In the genomic region with DNA sequence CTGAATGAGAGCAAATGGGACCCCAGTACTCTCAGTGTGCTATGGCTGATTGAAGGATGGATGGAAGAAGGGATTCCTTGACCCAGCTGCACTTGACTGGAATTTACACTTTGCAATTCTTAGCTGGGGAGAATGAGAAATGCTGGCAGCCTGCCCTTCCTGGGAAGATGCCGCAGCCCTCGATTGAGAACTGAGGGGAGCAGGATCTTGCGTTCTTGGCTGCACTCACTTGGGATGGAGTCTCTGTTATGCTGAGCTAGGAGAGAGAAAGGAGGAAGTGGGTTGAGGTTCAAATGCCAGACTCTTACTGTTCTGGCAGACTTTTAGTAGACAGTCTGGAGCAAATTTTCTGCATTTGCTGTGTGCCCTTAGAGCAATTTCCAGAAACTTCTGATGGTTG, we compare ENCODE assay signal across 17 cellular contexts.
DNase-seq lines count a peak whose midpoint lies in the region; ATAC-seq and TF ChIP-seq lines count a peak whose summit lies in the region.
"Had no signal": no experiment of that assay in that cellular context is flagged by ENCODE, and none has a peak within 500 bp of the region (broad histone marks: within the 10 kb centered on the region; RNA-seq: fewer than 3 reads in every experiment).

No MANE protein-coding gene starts in this region.

- no peak overlapping the region for H2AFZ ChIP-seq in hepatocyte

- no peaks in the 10 kb centered on the region for H4K20me1 ChIP-seq in hepatocyte (ENCODE audit: insufficient read depth, poor library complexity, severe bottlenecking)

- peak; percentile 46 for DNase-seq in GM03348 (ENCODE audit: low spot score)
- peak; percentile 44 for DNase-seq in astrocyte of the hippocampus (ENCODE audit: low read depth, low spot score)
- DNase-seq in hepatocyte (ENCODE audit: low spot score), result peak; percentile 16
- no peak for DNase-seq in NCI-H2196 treated with DMSO at 0.1 percent for 48 hours (lab: John Stamatoyannopoulos, UW; ENCODE audit: unreplicated experiment)
- DNase-seq in HPDE6-E6E7 (ENCODE audit: extremely low spot score), result no peak
- DNase-seq: BE2C; CD4-positive, alpha-beta memory T cell; DMS79 treated with DMSO at 0.1 percent for 48 hours; GF-D8; Kasumi-1; NCI-H1417; NCI-H1930; NCI-H2171; NCI-H82 had no signal

- no peak for ATAC-seq in GM18517 (IDR thresholded peaks at IDR 0.05; ENCODE audit: unreplicated experiment)

- H3K27me3 ChIP-seq in hepatocyte (no peaks in the 10 kb centered on the region), subcutaneous abdominal adipose tissue (ENCODE audit: control insufficient read depth in 5 of 5, insufficient read depth in 4 of 5, low read length in 5 of 5) (no peaks in the 10 kb centered on the region)

- no peaks in the 10 kb centered on the region for H3K79me2 ChIP-seq in hepatocyte

- 75% methylated on average over 3 of the region's 3 CpGs for WGBS in hepatocyte (ENCODE audit: low lambda C conversion rate, missing lambda C conversion rate)

- H3K36me3 ChIP-seq in hepatocyte (replicated peaks; ENCODE audit: insufficient read depth, low read depth) (no peaks in the 10 kb centered on the region), subcutaneous abdominal adipose tissue (ENCODE audit: control insufficient read depth in 5 of 5, insufficient read depth in 5 of 5, low read length in 5 of 5) (no peaks in the 10 kb centered on the region)
- H3K36me3 ChIP-seq: BE2C, HAP-1 had no signal

- no peak overlapping the region for H3K9ac ChIP-seq in subcutaneous abdominal adipose tissue (ENCODE audit: low read length in 5 of 5)

- H3K27ac ChIP-seq in hepatocyte, result peak overlapping the region; percentile 50
- H3K27ac ChIP-seq in subcutaneous abdominal adipose tissue (ENCODE audit: low read depth, low read length), result peak overlapping the region; percentile 12

- H3K4me3 ChIP-seq in hepatocyte (no peak overlapping the region), subcutaneous abdominal adipose tissue (ENCODE audit: low read depth in 1 of 5, low read length in 5 of 5) (no peak overlapping the region)
- H3K4me3 ChIP-seq: HAP-1 had no signal

- no peaks in the 10 kb centered on the region for H3K9me3 ChIP-seq in hepatocyte (ENCODE audit: low read depth)
- H3K9me3 ChIP-seq in subcutaneous abdominal adipose tissue (ENCODE audit: control insufficient read depth in 5 of 5, low read length in 5 of 5), result no peaks in the 10 kb centered on the region
- H3K9me3 ChIP-seq: BE2C, HAP-1 had no signal

- H3K4me1 ChIP-seq in hepatocyte (ENCODE audit: insufficient read depth) (no peaks in the 10 kb centered on the region), subcutaneous abdominal adipose tissue (ENCODE audit: control insufficient read depth in 5 of 5, insufficient read depth in 5 of 5, low read length in 5 of 5) (peaks cover 4 to 19% (median 12%) of the 10 kb centered on the region in 5 donors)
- H3K4me1 ChIP-seq: BE2C, HAP-1 had no signal

- TF ChIP-seq CTCF in hepatocyte (IDR thresholded peaks at IDR 0.05; ENCODE audit: poor library complexity), result no peak

- no peak overlapping the region for H3K4me2 ChIP-seq in hepatocyte

- H3K9me2 ChIP-seq in hepatocyte (replicated peaks; ENCODE audit: insufficient read depth), result no peaks in the 10 kb centered on the region

Comparison
In these comparisons a context has a peak if more than half of its experiments do, and no peak if none do; other contexts are left out.
1. DNase-seq: peak in GM03348 (single experiment), astrocyte of the hippocampus (single experiment) and hepatocyte (single experiment); none in NCI-H2196 treated with DMSO at 0.1 percent for 48 hours (single experiment) and HPDE6-E6E7 (single experiment).